9 cellular contexts compared by ENCODE assay signal in genomic region chr5:149632311-149633251, GRCh38. TPM values are rescaled to one million over a fixed set of nuclear protein-coding genes. Genes with fewer than 3 reads are reported as not detected.
DNase-seq lines count a peak whose midpoint lies in the region; ATAC-seq and TF ChIP-seq lines count a peak whose summit lies in the region.
"Had no signal": no experiment of that assay in that cellular context is flagged by ENCODE, and none has a peak within 500 bp of the region (broad histone marks: within the 10 kb centered on the region; RNA-seq: fewer than 3 reads in every experiment).

No MANE protein-coding gene starts in this region.

- no peaks in the 10 kb centered on the region for H3K27me3 ChIP-seq in CD4-positive, alpha-beta T cell (ENCODE audit: control insufficient read depth, insufficient read depth, low read length)
- H3K27me3 ChIP-seq: upper lobe of left lung had no signal

- CTCF ChIA-PET in CD4-positive, alpha-beta T cell (lab: Charles Lee) = no interaction called here

- intact Hi-C loops in CD4-positive, alpha-beta T cell (cut with DNase I, micrococcal nuclease) = no loop called here

- POLR2A ChIA-PET in CD4-positive, alpha-beta T cell (lab: Charles Lee) = no interaction called here

- no peaks in the 10 kb centered on the region for H3K9me3 ChIP-seq in CD4-positive, alpha-beta T cell (ENCODE audit: control insufficient read depth, low read length)
- H3K9me3 ChIP-seq: upper lobe of left lung had no signal

- H3K27ac Mint-ChIP-seq in mesothelial cell of epicardium = peak overlapping the region; percentile 35
- no peak overlapping the region for H3K27ac Mint-ChIP-seq in CD4-positive, alpha-beta T cell

- peaks cover 2% of the 10 kb centered on the region for H3K36me3 Mint-ChIP-seq in mesothelial cell of epicardium
- H3K36me3 Mint-ChIP-seq in CD4-positive, alpha-beta T cell (ENCODE audit: low read depth) = no peaks in the 10 kb centered on the region

- no peak overlapping the region for H3K4me3 Mint-ChIP-seq in mesothelial cell of epicardium
- H3K4me3 Mint-ChIP-seq in CD4-positive, alpha-beta T cell = no peak overlapping the region

- no peaks in the 10 kb centered on the region for H3K27me3 Mint-ChIP-seq in mesothelial cell of epicardium (ENCODE audit: low read depth)
- no peaks in the 10 kb centered on the region for H3K27me3 Mint-ChIP-seq in CD4-positive, alpha-beta T cell

- no peak overlapping the region for H3K27ac ChIP-seq in substantia nigra (ENCODE audit: low read depth, low read length, poor library complexity, severe bottlenecking)
- no peak overlapping the region for H3K27ac ChIP-seq in CD4-positive, alpha-beta T cell (ENCODE audit: low read depth, low read length)

- ATAC-seq in CD4-positive, alpha-beta T cell (ENCODE audit: poor library complexity) = no peak

- DNase-seq in AG10803 (ENCODE audit: low read depth) (peak; percentile 38), LHCN-M2 (ENCODE audit: low read depth) (peak; percentile 81), choroid plexus epithelial cell (ENCODE audit: low read depth) (peak; percentile 64), mesothelial cell of epicardium (ENCODE audit: low spot score in 2 of 2, unreplicated experiment in 2 of 2) (no peak), SW 1271 (lab: John Stamatoyannopoulos, UW) (no peak), substantia nigra (lab: John Stamatoyannopoulos, UW) (no peak), DMS79 (lab: John Stamatoyannopoulos, UW) (no peak)
- DNase-seq in CD4-positive, alpha-beta T cell = no peak

- no peak overlapping the region for H3K4me3 ChIP-seq in AG10803 (ENCODE audit: low read length)
- no peak overlapping the region for H3K4me3 ChIP-seq in choroid plexus epithelial cell (ENCODE audit: low read depth, low read length)
- H3K4me3 ChIP-seq: upper lobe of left lung had no signal

- no peaks in the 10 kb centered on the region for H3K9me3 Mint-ChIP-seq in mesothelial cell of epicardium
- no peaks in the 10 kb centered on the region for H3K9me3 Mint-ChIP-seq in CD4-positive, alpha-beta T cell

- TF ChIP-seq CTCF in AG10803 (conservative IDR thresholded peaks at IDR 0.05; ENCODE audit: low read length) = no peak
- TF ChIP-seq CTCF in choroid plexus epithelial cell (conservative IDR thresholded peaks at IDR 0.05; ENCODE audit: low read depth, low read length) = no peak
- TF ChIP-seq CTCF in mesothelial cell of epicardium (IDR thresholded peaks at IDR 0.05; ENCODE audit: unreplicated experiment) = no peak
- no peak for TF ChIP-seq CTCF in CD4-positive, alpha-beta T cell (IDR thresholded peaks at IDR 0.05)

- no peaks in the 10 kb centered on the region for H3K4me1 Mint-ChIP-seq in mesothelial cell of epicardium
- no peaks in the 10 kb centered on the region for H3K4me1 Mint-ChIP-seq in CD4-positive, alpha-beta T cell (ENCODE audit: low read depth)

RNA-seq across cellular contexts. Expression of gene ARHGEF37, which starts 51.3 kb away (rescaled TPM):
- 0.11 and 0.45 TPM in 2 replicates for total RNA-seq in LHCN-M2 (2014; rRNA removed)
- 0.38 TPM for polyA plus RNA-seq in LHCN-M2 (2012)
- total RNA-seq in mesothelial cell of epicardium = 9.1 to 10.1 TPM (median 10.0 TPM) in 3 replicates
- total RNA-seq in CD4-positive, alpha-beta T cell = under 1 TPM in 1 of 2 experiments, not detected in 1; 0.41 TPM

Comparison
In these comparisons a context has a peak if more than half of its experiments do, and no peak if none do; other contexts are left out.
1. DNase-seq: peak in AG10803 (single experiment), LHCN-M2 (single experiment) and choroid plexus epithelial cell (single experiment); none in mesothelial cell of epicardium (0 of 2), SW 1271 (0 of 2), substantia nigra (0 of 49), CD4-positive, alpha-beta T cell (0 of 10) and DMS79 (single experiment).